In genomic region chr1:169797281-169797680, GRCh38 we compare ENCODE assay signal across 21 cellular contexts.
"Had no signal": no experiment of that assay in that cellular context is flagged by ENCODE, and none has a peak within 500 bp of the region (broad histone marks: within the 10 kb centered on the region; RNA-seq: fewer than 3 reads in every experiment).

No MANE protein-coding gene starts in this region.

- H3K9me3 Mint-ChIP-seq: naive thymus-derived CD4-positive, alpha-beta T cell; stimulated activated memory B cell treated with anti-CD40 and anti-IgM and Interleukin-4, amounts not matched to agents 10 μg/mL and 1 μg/mL and 100 μg/mL, for 72 hours; stimulated activated naive CD8-positive, alpha-beta T cell treated with anti-CD3 and anti-CD28 coated beads, Interleukin-15, Interleukin-2, amounts not matched to agents 100 ng/mL and 50 ng/mL, for 24 hours had no signal

- H3K9me3 ChIP-seq: esophagus squamous epithelium, gastroesophageal sphincter, neutrophil, psoas muscle, spleen, tibial artery, upper lobe of left lung had no signal

- H3K27ac ChIP-seq: esophagus squamous epithelium, gastroesophageal sphincter, neutrophil, psoas muscle, spleen, tibial artery, upper lobe of left lung had no signal

- H3K36me3 ChIP-seq: neutrophil had no signal

- ATAC-seq: gastroesophageal sphincter; left lobe of liver; naive thymus-derived CD4-positive, alpha-beta T cell; psoas muscle; sciatic nerve; stimulated activated memory B cell treated with anti-CD40 and anti-IgM and Interleukin-4, amounts not matched to agents 10 μg/mL and 1 μg/mL and 100 μg/mL, for 72 hours had no signal

- H3K27me3 Mint-ChIP-seq: naive thymus-derived CD4-positive, alpha-beta T cell; stimulated activated memory B cell treated with anti-CD40 and anti-IgM and Interleukin-4, amounts not matched to agents 10 μg/mL and 1 μg/mL and 100 μg/mL, for 72 hours; stimulated activated naive CD8-positive, alpha-beta T cell treated with anti-CD3 and anti-CD28 coated beads, Interleukin-15, Interleukin-2, amounts not matched to agents 100 ng/mL and 50 ng/mL, for 24 hours had no signal

- DNase-seq: dermis blood vessel endothelial cell; esophagus squamous epithelium; foreskin fibroblast; glutamatergic neuron; islet precursor cell; mammary epithelial cell; naive thymus-derived CD4-positive, alpha-beta T cell; psoas muscle; retina; spleen; stimulated activated CD4-positive, alpha-beta T cell treated with anti-CD3 and anti-CD28 coated beads, Interleukin-15, amount 100 ng/mL, for 24 hours; stimulated activated CD4-positive, alpha-beta T cell treated with anti-CD3 and anti-CD28 coated beads, Interleukin-1b, Interleukin-23, amount 100 ng/mL, for 48 hours; stimulated activated CD4-positive, alpha-beta T cell treated with anti-CD3 and anti-CD28 coated beads, Interleukin-4, amount 100 ng/mL, for 24 hours; tibial artery had no signal

- H3K27me3 ChIP-seq: esophagus squamous epithelium, gastroesophageal sphincter, neutrophil, spleen, tibial artery, upper lobe of left lung had no signal

- H3K4me3 ChIP-seq: esophagus squamous epithelium, gastroesophageal sphincter, psoas muscle, spleen, tibial artery, upper lobe of left lung had no signal
